8 cellular contexts compared by ENCODE assay signal in the genomic region with DNA sequence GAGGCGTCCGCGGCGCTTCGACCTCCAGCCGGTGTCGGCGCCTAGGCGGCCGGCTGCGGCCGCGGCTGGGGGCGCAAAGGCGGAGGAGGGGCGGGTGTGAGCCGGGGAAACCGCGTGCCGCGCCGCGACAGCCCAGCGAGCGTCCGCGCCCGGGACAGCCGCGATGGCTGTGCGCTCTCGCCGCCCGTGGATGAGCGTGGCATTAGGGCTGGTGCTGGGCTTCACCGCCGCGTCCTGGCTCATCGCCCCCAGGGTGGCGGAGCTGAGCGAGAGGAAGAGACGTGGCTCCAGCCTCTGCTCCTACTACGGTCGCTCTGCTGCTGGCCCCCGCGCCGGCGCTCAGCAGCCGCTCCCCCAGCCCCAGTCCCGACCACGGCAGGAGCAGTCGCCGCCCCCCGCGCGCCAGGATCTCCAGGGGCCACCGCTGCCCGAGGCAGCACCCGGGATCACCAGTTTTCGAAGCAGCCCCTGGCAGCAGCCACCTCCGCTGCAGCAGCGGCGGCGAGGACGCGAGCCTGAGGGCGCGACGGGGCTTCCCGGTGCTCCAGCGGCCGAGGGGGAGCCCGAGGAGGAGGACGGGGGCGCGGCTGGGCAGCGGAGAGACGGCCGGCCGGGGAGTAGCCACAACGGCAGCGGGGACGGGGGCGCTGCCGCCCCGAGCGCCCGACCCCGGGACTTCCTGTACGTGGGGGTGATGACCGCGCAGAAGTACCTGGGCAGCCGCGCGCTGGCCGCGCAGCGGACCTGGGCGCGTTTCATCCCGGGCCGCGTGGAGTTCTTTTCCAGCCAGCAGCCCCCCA. TPM values are rescaled to one million over a fixed set of nuclear protein-coding genes. Genes with fewer than 3 reads are reported as not detected.
A peak's percentile ranks its signal among the peaks of the same experiment; 100 is the strongest.
DNase-seq lines count a peak whose midpoint lies in the region; ATAC-seq, FAIRE-seq and TF ChIP-seq lines count a peak whose summit lies in the region.

No MANE protein-coding gene starts in this region.

- H3K4me2 ChIP-seq in osteoblast (ENCODE audit: insufficient read depth, low read length) = peak overlapping the region; percentile 95

- no peaks in the 10 kb centered on the region for H3K36me3 ChIP-seq in osteoblast (ENCODE audit: insufficient read depth, low read length)

- H3K27me3 Mint-ChIP-seq in activated CD4-positive, alpha-beta T cell treated with anti-CD3 and anti-CD28 coated beads, Interleukin-2, amount 10 ng/mL, durations not matched to agents 24 days and 14 days = peaks cover 50% of the 10 kb centered on the region

- no peaks in the 10 kb centered on the region for H3K36me3 Mint-ChIP-seq in activated CD4-positive, alpha-beta T cell treated with anti-CD3 and anti-CD28 coated beads, Interleukin-2, amount 10 ng/mL, durations not matched to agents 24 days and 14 days (ENCODE audit: low read depth)

- no peak overlapping the region for H3K27ac Mint-ChIP-seq in activated CD4-positive, alpha-beta T cell treated with anti-CD3 and anti-CD28 coated beads, Interleukin-2, amount 10 ng/mL, durations not matched to agents 24 days and 14 days

- peaks cover 10% of the 10 kb centered on the region for H3K79me2 ChIP-seq in osteoblast (ENCODE audit: insufficient read depth, low read length)

- TF ChIP-seq CTCF in osteoblast (IDR thresholded peaks at IDR 0.05; ENCODE audit: extremely low read depth, low read depth, low read length) = no peak

- no peak overlapping the region for H3K27ac ChIP-seq in osteoblast (ENCODE audit: low read depth, low read length)

- no peaks in the 10 kb centered on the region for H3K9me3 Mint-ChIP-seq in activated CD4-positive, alpha-beta T cell treated with anti-CD3 and anti-CD28 coated beads, Interleukin-2, amount 10 ng/mL, durations not matched to agents 24 days and 14 days

- FAIRE-seq in frontal cortex (lab: Jason Lieb, UNC) = no peak

- no peaks in the 10 kb centered on the region for H3K9me3 ChIP-seq in osteoblast (ENCODE audit: low read depth, low read length)

- peak; percentile 56 for DNase-seq in activated CD4-positive, alpha-beta T cell treated with anti-CD3 and anti-CD28 coated beads, Interleukin-2, amount 10 ng/mL, durations not matched to agents 24 days and 14 days
- DNase-seq in activated CD4-positive, alpha-beta T cell treated with anti-CD3 and anti-CD28 coated beads for 4 hours = no peak
- peak; percentile 6 for DNase-seq in UCSD-AML1 (lab: John Stamatoyannopoulos, UW; ENCODE audit: unreplicated experiment)
- DNase-seq in frontal cortex (ENCODE audit: low spot score in 2 of 2) = peak; percentile 20 to 55
- DNase-seq in osteoblast (ENCODE audit: insufficient read length, low spot score, missing footprints) = no peak
- DNase-seq in NCI-H1048 (lab: John Stamatoyannopoulos, UW) = no peak
- DNase-seq in RKO (ENCODE audit: low spot score) = no peak

- peak overlapping the region; percentile 73 for H3K4me3 Mint-ChIP-seq in activated CD4-positive, alpha-beta T cell treated with anti-CD3 and anti-CD28 coated beads, Interleukin-2, amount 10 ng/mL, durations not matched to agents 24 days and 14 days

- H3K4me1 ChIP-seq in osteoblast (ENCODE audit: insufficient read depth, low read length) = peaks cover 26% of the 10 kb centered on the region

- peaks cover 3% of the 10 kb centered on the region for H4K20me1 ChIP-seq in osteoblast (ENCODE audit: insufficient read depth, low read length)

- H3K27me3 ChIP-seq in osteoblast (ENCODE audit: insufficient read depth, low read length) = no peaks in the 10 kb centered on the region

- H3K4me3 ChIP-seq in osteoblast (ENCODE audit: insufficient read depth, low read length) = peak overlapping the region; percentile 74

- peak; percentile 44 for ATAC-seq in HG02884 (IDR thresholded peaks at IDR 0.05; ENCODE audit: unreplicated experiment)

- H2AFZ ChIP-seq in osteoblast (ENCODE audit: low read length) = peak overlapping the region; percentile 64

- intact Hi-C loops in activated CD4-positive, alpha-beta T cell treated with anti-CD3 and anti-CD28 coated beads, Interleukin-2, amount 10 ng/mL, durations not matched to agents 24 days and 14 days (cut with micrococcal nuclease) = no loop called here

- peaks cover 13% of the 10 kb centered on the region for H3K4me1 Mint-ChIP-seq in activated CD4-positive, alpha-beta T cell treated with anti-CD3 and anti-CD28 coated beads, Interleukin-2, amount 10 ng/mL, durations not matched to agents 24 days and 14 days

RNA-seq across cellular contexts. Expression of a gene that starts 0.6 kb away (rescaled TPM):
- total RNA-seq in activated CD4-positive, alpha-beta T cell treated with anti-CD3 and anti-CD28 coated beads, Interleukin-2, amount 10 ng/mL, durations not matched to agents 24 days and 14 days = not detected in 2 replicates
- total RNA-seq in frontal cortex (31.4 TPM), osteoblast (12.3 and 12.4 TPM in 2 replicates)

Comparison
In these comparisons a context has a peak if more than half of its experiments do, and no peak if none do; other contexts are left out.
1. DNase-seq: peak in activated CD4-positive, alpha-beta T cell treated with anti-CD3 and anti-CD28 coated beads, Interleukin-2, amount 10 ng/mL, durations not matched to agents 24 days and 14 days (single experiment), UCSD-AML1 (single experiment) and frontal cortex (2 of 2); none in activated CD4-positive, alpha-beta T cell treated with anti-CD3 and anti-CD28 coated beads for 4 hours (0 of 2), osteoblast (single experiment), NCI-H1048 (single experiment) and RKO (single experiment).
2. RNA of a gene that starts 0.6 kb away (total RNA-seq): 31.4 TPM in frontal cortex (single experiment) and 12.3 to 12.4 TPM in osteoblast; not detected in activated CD4-positive, alpha-beta T cell treated with anti-CD3 and anti-CD28 coated beads, Interleukin-2, amount 10 ng/mL, durations not matched to agents 24 days and 14 days; every median in the first group is over 10 times any median in the second.